ENCODE assay signal across 15 cellular contexts in genomic region chr2:152349416-152349815, GRCh38. TPM values are rescaled to one million over a fixed set of nuclear protein-coding genes. Genes with fewer than 3 reads are reported as not detected.
DNase-seq lines count a peak whose midpoint lies in the region; ATAC-seq and TF ChIP-seq lines count a peak whose summit lies in the region.
"Had no signal": no experiment of that assay in that cellular context is flagged by ENCODE, and none has a peak within 500 bp of the region (broad histone marks: within the 10 kb centered on the region; RNA-seq: fewer than 3 reads in every experiment).

No MANE protein-coding gene starts in this region.

- H3K9me2 ChIP-seq in GM23338 (ENCODE audit: insufficient read depth): no peaks in the 10 kb centered on the region

- H3K36me3 Mint-ChIP-seq in Caco-2 (ENCODE audit: insufficient read depth, unreplicated experiment) (peaks cover 13% of the 10 kb centered on the region), GM23338 (ENCODE audit: low read depth) (peaks cover 6% of the 10 kb centered on the region; the same call in 2 of the 3 replicates)
- H3K36me3 Mint-ChIP-seq: CD8-positive, alpha-beta T cell had no signal

- no peak overlapping the region for H3K4me2 ChIP-seq in GM23338
- H3K4me2 ChIP-seq: BLaER1 treated with 17β-estradiol and CSF1 and Interleukin-3, amounts not matched to agents 10 nM and 100 nM had no signal

- intact Hi-C loops in Caco-2 (cut with micrococcal nuclease; ENCODE audit: unreplicated experiment) (no loop called here), dorsolateral prefrontal cortex (cut with DNase I) (no loop called here), sciatic nerve (cut with DNase I) (no loop called here)

- no peaks in the 10 kb centered on the region for H3F3A ChIP-seq in GM23338 (replicated peaks; ENCODE audit: low read depth)

- H3K4me3 Mint-ChIP-seq in Caco-2 (ENCODE audit: unreplicated experiment) (no peak overlapping the region), GM23338 (no peak overlapping the region)
- H3K4me3 Mint-ChIP-seq: B cell; CD8-positive, alpha-beta T cell had no signal

- POLR2A ChIA-PET in Caco-2 (lab: Charles Lee): no interaction called here

- H3K4me3 ChIP-seq in Caco-2 (ENCODE audit: low read depth, low read length): no peak overlapping the region
- no peak overlapping the region for H3K4me3 ChIP-seq in GM23338
- H3K4me3 ChIP-seq in dorsolateral prefrontal cortex: no peak overlapping the region
- H3K4me3 ChIP-seq: BLaER1 treated with 17β-estradiol and CSF1 and Interleukin-3, amounts not matched to agents 10 nM and 100 nM; HAP-1 had no signal

- H2AFZ ChIP-seq in GM23338: no peak overlapping the region

- TF ChIP-seq CTCF in Caco-2 (IDR thresholded peaks at IDR 0.05; ENCODE audit: insufficient read depth in 1 of 2, low read depth in 1 of 2, low read length in 1 of 2, severe bottlenecking in 1 of 2, unreplicated experiment in 1 of 2): no peak
- TF ChIP-seq CTCF in GM23338 (conservative IDR thresholded peaks at IDR 0.05; ENCODE audit: low read depth in 2 of 2): no peak
- TF ChIP-seq CTCF in dorsolateral prefrontal cortex (IDR thresholded peaks at IDR 0.05 in 54 of 56, conservative IDR thresholded peaks at IDR 0.05 in 2 of 56; ENCODE audit: low read depth in 1 of 56, partially characterized antibody in 56 of 56): no peak

- BruUV-seq in Caco-2 (replicated peaks; lab: Mats Ljungman, UMichigan): no TSS peak

- H3K4me1 Mint-ChIP-seq in Caco-2 (ENCODE audit: low read depth, unreplicated experiment): no peaks in the 10 kb centered on the region
- peaks cover 10% of the 10 kb centered on the region; the same call in 2 of the 3 replicates for H3K4me1 Mint-ChIP-seq in GM23338
- H3K4me1 Mint-ChIP-seq: B cell had no signal

- no peak for ATAC-seq in GM23338
- no peak for ATAC-seq in sciatic nerve
- ATAC-seq: CD8-positive, alpha-beta T cell had no signal

- no peaks in the 10 kb centered on the region for H3K27me3 ChIP-seq in Caco-2 (replicated peaks; ENCODE audit: control insufficient read depth, insufficient read depth, low read length)
- no peaks in the 10 kb centered on the region for H3K27me3 ChIP-seq in GM23338 (ENCODE audit: insufficient read depth)
- H3K27me3 ChIP-seq in dorsolateral prefrontal cortex: no peaks in the 10 kb centered on the region
- H3K27me3 ChIP-seq: BLaER1 treated with 17β-estradiol and CSF1 and Interleukin-3, amounts not matched to agents 10 nM and 100 nM had no signal

- H3K9me3 Mint-ChIP-seq in Caco-2 (ENCODE audit: unreplicated experiment) (no peaks in the 10 kb centered on the region), GM23338 (no peaks in the 10 kb centered on the region)
- H3K9me3 Mint-ChIP-seq: CD8-positive, alpha-beta T cell had no signal

- H3K36me3 ChIP-seq in Caco-2 (ENCODE audit: control insufficient read depth, insufficient read depth, low read length): no peaks in the 10 kb centered on the region
- H3K36me3 ChIP-seq in GM23338 (ENCODE audit: insufficient read depth): no peaks in the 10 kb centered on the region
- H3K36me3 ChIP-seq: HAP-1 had no signal

- no peaks in the 10 kb centered on the region for H3K9me3 ChIP-seq in Caco-2
- H3K9me3 ChIP-seq: HAP-1 had no signal

- H3K79me2 ChIP-seq in GM23338 (replicated peaks; ENCODE audit: insufficient read depth): peaks cover 96% of the 10 kb centered on the region

- CTCF ChIA-PET in Caco-2 (lab: Charles Lee): no interaction called here

- H3K27ac Mint-ChIP-seq in Caco-2 (ENCODE audit: unreplicated experiment) (peak overlapping the region; percentile 56), GM23338 (no peak overlapping the region; the same call in 1 of the 2 replicates)
- H3K27ac Mint-ChIP-seq: B cell; CD8-positive, alpha-beta T cell had no signal

- H3K4me1 ChIP-seq in Caco-2 (peaks cover 23% of the 10 kb centered on the region), GM23338 (ENCODE audit: insufficient read depth) (peaks cover 18% of the 10 kb centered on the region)

- peaks cover 51% of the 10 kb centered on the region for H4K20me1 ChIP-seq in GM23338 (replicated peaks; ENCODE audit: insufficient read depth)

- DNase-seq in Caco-2: no peak
- no peak for DNase-seq in GM23338 (ENCODE audit: low spot score)
- DNase-seq in dorsolateral prefrontal cortex: no peak
- no peak for DNase-seq in sciatic nerve (ENCODE audit: low spot score)
- DNase-seq in iPS-NIHi11 (ENCODE audit: low spot score): no peak
- no peak for DNase-seq in ecto neural progenitor cell (ENCODE audit: low spot score)
- DNase-seq: CD8-positive, alpha-beta T cell; COR-L47; DMS153; DMS79; GDM1 had no signal

- H3K27me3 Mint-ChIP-seq in Caco-2 (ENCODE audit: insufficient read depth, unreplicated experiment) (no peaks in the 10 kb centered on the region), GM23338 (ENCODE audit: insufficient read depth, low read depth, poor library complexity) (no peaks in the 10 kb centered on the region)
- H3K27me3 Mint-ChIP-seq: B cell had no signal

- peak overlapping the region; percentile 42; the same call in 1 of the 2 replicates for H3K27ac ChIP-seq in GM23338 (ENCODE audit: low read depth)
- H3K27ac ChIP-seq in dorsolateral prefrontal cortex: peak overlapping the region in 57 of 59 donors; percentile 7 to 92 (median 72)
- H3K27ac ChIP-seq in temporal lobe (ENCODE audit: low read depth, low read length): peak overlapping the region; percentile 70
- H3K27ac ChIP-seq: BLaER1 treated with 17β-estradiol and CSF1 and Interleukin-3, amounts not matched to agents 10 nM and 100 nM had no signal

TF ChIP-seq in GM23338, 12 proteins besides CTCF, POLR2A, EP300 and RAD21 (continues in another document):
- TF ChIP-seq NANOG (IDR thresholded peaks at IDR 0.05; ENCODE audit: borderline replicate concordance) (no peak), ZNF331 (CRISPR knock-in tag; IDR thresholded peaks at IDR 0.05; ENCODE audit: low read depth) (no peak), ZNF462 (CRISPR knock-in tag; IDR thresholded peaks at IDR 0.05) (no peak), ZNF114 (CRISPR knock-in tag; IDR thresholded peaks at IDR 0.05) (no peak), STAT1 (IDR thresholded peaks at IDR 0.05; ENCODE audit: unreplicated experiment) (no peak), CREB1 (CRISPR knock-in tag; IDR thresholded peaks at IDR 0.05; ENCODE audit: low read depth) (no peak)

RNA-seq across cellular contexts. Expression of gene FMNL2, which starts 14.4 kb away (rescaled TPM):
- 38.0 and 38.2 TPM in 2 replicates for total RNA-seq in Caco-2 (2022)
- total RNA-seq in GM23338 (2014; rRNA removed; shearing (Covaris generic)): 43.0 and 45.4 TPM in 2 replicates
- polyA plus RNA-seq in GM23338 (2016; fragmentation: Nextera tagmentation; extraction: Ambion mirVana): 14.5 and 16.5 TPM in 2 replicates
- total RNA-seq in dorsolateral prefrontal cortex: 100 to 1,000 TPM; 118 to 440 (median 197) TPM
- total RNA-seq in temporal lobe: 88.3 TPM
- total RNA-seq in sciatic nerve: 129 TPM
